ENCODE assay signal across 1 cellular context in genomic region chr14:95490727-95491451, GRCh38.
TF ChIP-seq lines count a peak whose summit lies in the region.

No MANE protein-coding gene starts in this region.

TF ChIP-seq in H1, 55 proteins besides CTCF, POLR2A, EP300 and RAD21 (continued from another document):
- TF ChIP-seq SAP30 (IDR thresholded peaks at IDR 0.05; ENCODE audit: insufficient read depth, insufficient replicate concordance, low read length) (no peak), SP1 (IDR thresholded peaks at IDR 0.05; ENCODE audit: low read depth, low read length) (no peak), SIRT6 (IDR thresholded peaks at IDR 0.05; ENCODE audit: low read length) (no peak), E2F6 (IDR thresholded peaks at IDR 0.05) (no peak), CBX5 (IDR thresholded peaks at IDR 0.05; ENCODE audit: low read depth, low read length) (no peak), TAF1 (IDR thresholded peaks at IDR 0.05; ENCODE audit: low read depth, low read length) (no peak), POLR2AphosphoS5 (IDR thresholded peaks at IDR 0.05; ENCODE audit: low read depth, low read length) (no peak), MAX (IDR thresholded peaks at IDR 0.05) (no peak), TEAD4 (IDR thresholded peaks at IDR 0.05; ENCODE audit: low read depth, low read length) (no peak), CBX8 (IDR thresholded peaks at IDR 0.05; ENCODE audit: borderline replicate concordance, low read depth, low read length) (no peak), BCL11A (IDR thresholded peaks at IDR 0.05; ENCODE audit: low read depth in 2 of 2, low read length in 2 of 2) (no peak), TAF7 (optimal IDR thresholded peaks at IDR 0.05; ENCODE audit: borderline replicate concordance, low read depth, low read length) (no peak), KDM1A (IDR thresholded peaks at IDR 0.05; ENCODE audit: borderline replicate concordance, low read length) (no peak), EZH2 (IDR thresholded peaks at IDR 0.05; ENCODE audit: low read depth, low read length, severe bottlenecking) (no peak), CHD1 (IDR thresholded peaks at IDR 0.05; ENCODE audit: low read depth, low read length) (no peak), SRF (IDR thresholded peaks at IDR 0.05; ENCODE audit: low read depth, low read length) (no peak)
